27 cellular contexts compared by ENCODE assay signal in the genomic region with DNA sequence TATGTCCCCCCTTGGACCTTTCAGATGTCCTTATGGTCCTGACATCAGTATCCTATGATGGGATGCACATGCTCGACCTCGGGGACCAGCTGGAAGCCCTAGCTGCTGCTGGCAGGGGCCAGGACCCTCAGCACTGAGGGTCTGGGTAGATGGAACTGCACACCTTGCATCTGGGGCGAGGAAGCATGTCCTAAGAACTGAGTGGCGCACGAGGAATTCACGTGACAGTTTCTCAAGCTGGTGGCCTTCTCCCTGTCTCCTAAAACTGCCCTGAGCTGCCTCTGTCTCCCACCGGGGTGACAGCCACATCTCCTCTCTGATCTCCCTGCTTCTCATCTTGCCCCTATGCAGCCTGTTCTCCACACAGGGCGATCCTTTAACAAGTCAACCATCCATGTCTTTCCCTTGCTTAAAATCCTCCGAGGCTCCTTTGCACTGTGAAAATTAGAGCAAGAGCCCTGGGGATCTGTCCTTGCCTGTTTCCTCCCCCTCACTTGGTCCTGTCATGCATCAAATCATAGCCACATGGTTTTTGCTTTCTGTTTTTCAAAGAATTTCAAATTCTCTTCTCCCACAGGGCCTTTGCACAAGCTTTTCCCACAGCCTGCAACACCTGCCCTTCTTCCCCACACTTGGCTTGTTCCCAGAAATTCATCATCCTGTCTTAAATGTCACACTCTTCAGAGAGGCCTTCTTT.
"Had no signal": no experiment of that assay in that cellular context is flagged by ENCODE, and none has a peak within 500 bp of the region (broad histone marks: within the 10 kb centered on the region; RNA-seq: fewer than 3 reads in every experiment).

No MANE protein-coding gene starts in this region.

- H3K27ac ChIP-seq: breast epithelium, gastrocnemius medialis, hepatocyte, lower lobe of right lung, right lobe of liver, skin epidermis, thoracic aorta had no signal

- DNase-seq: activated CD4-positive, alpha-beta T cell treated with anti-CD3 and anti-CD28 coated beads for 1 hour; activated CD4-positive, alpha-beta T cell treated with anti-CD3 and anti-CD28 coated beads, Interleukin-2, amount 10 ng/mL, durations not matched to agents 7 days and 5 days; activated CD8-positive, alpha-beta T cell treated with anti-CD3 and anti-CD28 coated beads for 36 hours; activated naive CD4-positive, alpha-beta T cell; activated T-cell treated with anti-CD3 and anti-CD28 coated beads for 4 hours; activated T-cell treated with anti-CD3 and anti-CD28 coated beads, Interleukin-2, amount 50 U/mL, for 72 hours; dermis blood vessel endothelial cell; effector CD4-positive, alpha-beta T cell; gastrocnemius medialis; glutamatergic neuron; kidney; left colon; lower lobe of right lung; mesenchymal stem cell; posterior cingulate gyrus; stimulated activated CD4-positive, alpha-beta T cell treated with anti-CD3 and anti-CD28 coated beads, Interleukin-12 subunit alpha, Interleukin-12 subunit beta, amount 100 ng/mL, for 4 hours; stimulated activated CD4-positive, alpha-beta T cell treated with anti-CD3 and anti-CD28 coated beads, Interleukin-4, amount 100 ng/mL, for 1 hour; T-helper 2 cell; trophoblast cell had no signal

- H3K4me3 Mint-ChIP-seq: activated CD4-positive, alpha-beta T cell treated with anti-CD3 and anti-CD28 coated beads, Interleukin-2, amount 10 ng/mL, durations not matched to agents 7 days and 5 days; activated CD8-positive, alpha-beta T cell treated with anti-CD3 and anti-CD28 coated beads for 36 hours; activated T-cell treated with anti-CD3 and anti-CD28 coated beads, Interleukin-2, amount 50 U/mL, for 72 hours; nephron; stimulated activated naive CD8-positive, alpha-beta T cell treated with anti-CD3 and anti-CD28 coated beads, Interleukin-15, Interleukin-2, amounts not matched to agents 100 ng/mL and 50 ng/mL, for 24 hours had no signal

- H3K9me3 Mint-ChIP-seq: activated CD8-positive, alpha-beta T cell treated with anti-CD3 and anti-CD28 coated beads for 36 hours; activated naive CD4-positive, alpha-beta T cell treated with anti-CD3 and anti-CD28 coated beads, Interleukin-2, amount 50 U/mL, for 72 hours; activated T-cell treated with anti-CD3 and anti-CD28 coated beads, Interleukin-2, amount 50 U/mL, for 72 hours; nephron; stimulated activated naive CD8-positive, alpha-beta T cell treated with anti-CD3 and anti-CD28 coated beads, Interleukin-15, Interleukin-2, amounts not matched to agents 100 ng/mL and 50 ng/mL, for 24 hours had no signal

- H3K27me3 ChIP-seq: breast epithelium, gastrocnemius medialis, right lobe of liver had no signal

- H3K36me3 Mint-ChIP-seq: activated naive CD4-positive, alpha-beta T cell treated with anti-CD3 and anti-CD28 coated beads, Interleukin-2, amount 50 U/mL, for 72 hours had no signal

- H3K9me3 ChIP-seq: breast epithelium, gastrocnemius medialis, lower lobe of right lung, right lobe of liver, thoracic aorta had no signal

- H3K27me3 Mint-ChIP-seq: activated CD4-positive, alpha-beta T cell treated with anti-CD3 and anti-CD28 coated beads, Interleukin-2, amount 10 ng/mL, durations not matched to agents 7 days and 5 days; activated CD8-positive, alpha-beta T cell treated with anti-CD3 and anti-CD28 coated beads for 36 hours; stimulated activated naive CD8-positive, alpha-beta T cell treated with anti-CD3 and anti-CD28 coated beads, Interleukin-15, Interleukin-2, amounts not matched to agents 100 ng/mL and 50 ng/mL, for 24 hours had no signal

- H3K36me3 ChIP-seq: breast epithelium, gastrocnemius medialis, lower lobe of right lung, right lobe of liver, thoracic aorta had no signal

- H3K27ac Mint-ChIP-seq: activated CD4-positive, alpha-beta T cell treated with anti-CD3 and anti-CD28 coated beads, Interleukin-2, amount 10 ng/mL, durations not matched to agents 7 days and 5 days; activated CD8-positive, alpha-beta T cell treated with anti-CD3 and anti-CD28 coated beads for 36 hours; activated naive CD4-positive, alpha-beta T cell treated with anti-CD3 and anti-CD28 coated beads, Interleukin-2, amount 50 U/mL, for 72 hours; activated T-cell treated with anti-CD3 and anti-CD28 coated beads, Interleukin-2, amount 50 U/mL, for 72 hours; nephron; stimulated activated naive CD8-positive, alpha-beta T cell treated with anti-CD3 and anti-CD28 coated beads, Interleukin-15, Interleukin-2, amounts not matched to agents 100 ng/mL and 50 ng/mL, for 24 hours had no signal

- H3K4me3 ChIP-seq: breast epithelium, gastrocnemius medialis, hepatocyte, lower lobe of right lung, right lobe of liver, skin epidermis, thoracic aorta had no signal

- H3K4me1 ChIP-seq: breast epithelium, right lobe of liver had no signal

- ATAC-seq: activated CD8-positive, alpha-beta T cell treated with anti-CD3 and anti-CD28 coated beads for 36 hours; activated naive CD4-positive, alpha-beta T cell treated with anti-CD3 and anti-CD28 coated beads, Interleukin-2, amount 50 U/mL, for 72 hours; activated T-cell treated with anti-CD3 and anti-CD28 coated beads, Interleukin-2, amount 50 U/mL, for 72 hours; gastrocnemius medialis; left colon; lower lobe of right lung; right lobe of liver had no signal
